1 cellular context compared by ENCODE assay signal in the genomic region with DNA sequence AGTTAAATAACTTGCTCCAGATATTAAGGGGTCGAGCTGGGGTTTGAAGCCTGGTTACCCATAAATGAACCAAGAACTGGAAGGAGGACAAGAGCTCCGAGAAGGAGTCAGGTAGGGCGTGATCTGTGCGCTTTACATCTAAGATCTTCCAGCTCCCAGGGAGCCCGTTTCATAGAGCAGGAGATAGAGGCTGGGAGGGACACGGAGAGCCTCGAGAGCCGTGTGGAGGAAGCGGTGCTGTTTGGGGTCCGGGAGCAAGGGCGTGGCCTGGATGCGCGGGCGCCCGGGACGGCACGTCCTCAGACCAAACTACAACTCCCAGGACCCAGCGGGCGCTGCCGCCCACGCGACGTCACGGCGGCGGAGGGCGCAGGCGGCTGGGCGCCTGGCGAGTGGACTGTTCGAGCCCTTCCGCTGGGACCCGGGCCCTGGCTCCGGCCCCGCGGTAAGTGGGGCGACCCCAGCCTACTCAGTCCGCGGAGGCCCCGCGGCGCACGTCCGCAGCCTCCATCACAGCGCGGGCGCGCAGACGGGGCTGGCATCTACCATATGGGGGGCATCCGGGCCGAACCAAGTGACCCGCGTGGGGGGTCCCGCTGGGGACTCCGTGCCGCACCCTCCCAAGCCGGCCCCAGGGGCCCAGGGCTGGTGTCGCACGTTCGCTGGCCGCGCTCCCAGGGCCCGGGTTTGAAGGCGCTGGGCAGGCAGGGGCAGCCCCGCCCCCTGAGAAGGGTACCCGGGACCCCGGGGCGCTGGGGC.
TF ChIP-seq lines count a peak whose summit lies in the region.

A gene (plus strand): TSS at position 352 of the 759 bp plus-strand sequence. CDS start 838 bp downstream, outside the sequence.

TF ChIP-seq in K562, 482 proteins besides CTCF, POLR2A, EP300 and RAD21 (continued from another document and continues in another):
- TF ChIP-seq, protein P1, sequence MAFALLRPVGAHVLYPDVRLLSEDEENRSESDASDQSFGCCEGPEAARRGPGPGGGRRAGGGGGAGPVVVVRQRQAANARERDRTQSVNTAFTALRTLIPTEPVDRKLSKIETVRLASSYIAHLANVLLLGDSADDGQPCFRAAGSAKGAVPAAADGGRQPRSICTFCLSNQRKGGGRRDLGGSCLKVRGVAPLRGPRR (CRISPR knock-in tag; IDR thresholded peaks at IDR 0.05) = no peak
- no peak for TF ChIP-seq PRMT5 (CRISPR knock-in tag; IDR thresholded peaks at IDR 0.05)
- TF ChIP-seq, protein P2, sequence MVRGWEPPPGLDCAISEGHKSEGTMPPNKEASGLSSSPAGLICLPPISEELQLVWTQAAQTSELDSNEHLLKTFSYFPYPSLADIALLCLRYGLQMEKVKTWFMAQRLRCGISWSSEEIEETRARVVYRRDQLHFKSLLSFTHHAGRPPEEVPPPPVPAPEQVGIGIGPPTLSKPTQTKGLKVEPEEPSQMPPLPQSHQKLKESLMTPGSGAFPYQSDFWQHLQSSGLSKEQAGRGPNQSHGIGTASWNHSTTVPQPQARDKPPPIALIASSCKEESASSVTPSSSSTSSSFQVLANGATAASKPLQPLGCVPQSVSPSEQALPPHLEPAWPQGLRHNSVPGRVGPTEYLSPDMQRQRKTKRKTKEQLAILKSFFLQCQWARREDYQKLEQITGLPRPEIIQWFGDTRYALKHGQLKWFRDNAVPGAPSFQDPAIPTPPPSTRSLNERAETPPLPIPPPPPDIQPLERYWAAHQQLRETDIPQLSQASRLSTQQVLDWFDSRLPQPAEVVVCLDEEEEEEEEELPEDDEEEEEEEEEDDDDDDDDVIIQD (CRISPR knock-in tag; IDR thresholded peaks at IDR 0.05) = no peak
- no peak for TF ChIP-seq ZFP30 (CRISPR knock-in tag; IDR thresholded peaks at IDR 0.05; ENCODE audit: borderline replicate concordance)
- TF ChIP-seq ASH1L (IDR thresholded peaks at IDR 0.05; ENCODE audit: borderline replicate concordance, low read depth, partially characterized antibody) = no peak
- peak; percentile 73 for TF ChIP-seq CCNT2 (IDR thresholded peaks at IDR 0.05; ENCODE audit: borderline replicate concordance, extremely low read depth, insufficient read length, low read depth, low read length)
- TF ChIP-seq ZNF3 (CRISPR knock-in tag; IDR thresholded peaks at IDR 0.05) = no peak
- no peak for TF ChIP-seq ZNF175 (CRISPR knock-in tag; IDR thresholded peaks at IDR 0.05; ENCODE audit: low read depth)
- no peak; the same call in 1 of the 2 replicates for TF ChIP-seq GATAD2B (IDR thresholded peaks at IDR 0.05; ENCODE audit: borderline replicate concordance)
- no peak for TF ChIP-seq KDM4B (IDR thresholded peaks at IDR 0.05; ENCODE audit: borderline replicate concordance in 2 of 2, low read depth in 1 of 2)
- no peak for TF ChIP-seq HLTF (IDR thresholded peaks at IDR 0.05)
- TF ChIP-seq, protein P3, sequence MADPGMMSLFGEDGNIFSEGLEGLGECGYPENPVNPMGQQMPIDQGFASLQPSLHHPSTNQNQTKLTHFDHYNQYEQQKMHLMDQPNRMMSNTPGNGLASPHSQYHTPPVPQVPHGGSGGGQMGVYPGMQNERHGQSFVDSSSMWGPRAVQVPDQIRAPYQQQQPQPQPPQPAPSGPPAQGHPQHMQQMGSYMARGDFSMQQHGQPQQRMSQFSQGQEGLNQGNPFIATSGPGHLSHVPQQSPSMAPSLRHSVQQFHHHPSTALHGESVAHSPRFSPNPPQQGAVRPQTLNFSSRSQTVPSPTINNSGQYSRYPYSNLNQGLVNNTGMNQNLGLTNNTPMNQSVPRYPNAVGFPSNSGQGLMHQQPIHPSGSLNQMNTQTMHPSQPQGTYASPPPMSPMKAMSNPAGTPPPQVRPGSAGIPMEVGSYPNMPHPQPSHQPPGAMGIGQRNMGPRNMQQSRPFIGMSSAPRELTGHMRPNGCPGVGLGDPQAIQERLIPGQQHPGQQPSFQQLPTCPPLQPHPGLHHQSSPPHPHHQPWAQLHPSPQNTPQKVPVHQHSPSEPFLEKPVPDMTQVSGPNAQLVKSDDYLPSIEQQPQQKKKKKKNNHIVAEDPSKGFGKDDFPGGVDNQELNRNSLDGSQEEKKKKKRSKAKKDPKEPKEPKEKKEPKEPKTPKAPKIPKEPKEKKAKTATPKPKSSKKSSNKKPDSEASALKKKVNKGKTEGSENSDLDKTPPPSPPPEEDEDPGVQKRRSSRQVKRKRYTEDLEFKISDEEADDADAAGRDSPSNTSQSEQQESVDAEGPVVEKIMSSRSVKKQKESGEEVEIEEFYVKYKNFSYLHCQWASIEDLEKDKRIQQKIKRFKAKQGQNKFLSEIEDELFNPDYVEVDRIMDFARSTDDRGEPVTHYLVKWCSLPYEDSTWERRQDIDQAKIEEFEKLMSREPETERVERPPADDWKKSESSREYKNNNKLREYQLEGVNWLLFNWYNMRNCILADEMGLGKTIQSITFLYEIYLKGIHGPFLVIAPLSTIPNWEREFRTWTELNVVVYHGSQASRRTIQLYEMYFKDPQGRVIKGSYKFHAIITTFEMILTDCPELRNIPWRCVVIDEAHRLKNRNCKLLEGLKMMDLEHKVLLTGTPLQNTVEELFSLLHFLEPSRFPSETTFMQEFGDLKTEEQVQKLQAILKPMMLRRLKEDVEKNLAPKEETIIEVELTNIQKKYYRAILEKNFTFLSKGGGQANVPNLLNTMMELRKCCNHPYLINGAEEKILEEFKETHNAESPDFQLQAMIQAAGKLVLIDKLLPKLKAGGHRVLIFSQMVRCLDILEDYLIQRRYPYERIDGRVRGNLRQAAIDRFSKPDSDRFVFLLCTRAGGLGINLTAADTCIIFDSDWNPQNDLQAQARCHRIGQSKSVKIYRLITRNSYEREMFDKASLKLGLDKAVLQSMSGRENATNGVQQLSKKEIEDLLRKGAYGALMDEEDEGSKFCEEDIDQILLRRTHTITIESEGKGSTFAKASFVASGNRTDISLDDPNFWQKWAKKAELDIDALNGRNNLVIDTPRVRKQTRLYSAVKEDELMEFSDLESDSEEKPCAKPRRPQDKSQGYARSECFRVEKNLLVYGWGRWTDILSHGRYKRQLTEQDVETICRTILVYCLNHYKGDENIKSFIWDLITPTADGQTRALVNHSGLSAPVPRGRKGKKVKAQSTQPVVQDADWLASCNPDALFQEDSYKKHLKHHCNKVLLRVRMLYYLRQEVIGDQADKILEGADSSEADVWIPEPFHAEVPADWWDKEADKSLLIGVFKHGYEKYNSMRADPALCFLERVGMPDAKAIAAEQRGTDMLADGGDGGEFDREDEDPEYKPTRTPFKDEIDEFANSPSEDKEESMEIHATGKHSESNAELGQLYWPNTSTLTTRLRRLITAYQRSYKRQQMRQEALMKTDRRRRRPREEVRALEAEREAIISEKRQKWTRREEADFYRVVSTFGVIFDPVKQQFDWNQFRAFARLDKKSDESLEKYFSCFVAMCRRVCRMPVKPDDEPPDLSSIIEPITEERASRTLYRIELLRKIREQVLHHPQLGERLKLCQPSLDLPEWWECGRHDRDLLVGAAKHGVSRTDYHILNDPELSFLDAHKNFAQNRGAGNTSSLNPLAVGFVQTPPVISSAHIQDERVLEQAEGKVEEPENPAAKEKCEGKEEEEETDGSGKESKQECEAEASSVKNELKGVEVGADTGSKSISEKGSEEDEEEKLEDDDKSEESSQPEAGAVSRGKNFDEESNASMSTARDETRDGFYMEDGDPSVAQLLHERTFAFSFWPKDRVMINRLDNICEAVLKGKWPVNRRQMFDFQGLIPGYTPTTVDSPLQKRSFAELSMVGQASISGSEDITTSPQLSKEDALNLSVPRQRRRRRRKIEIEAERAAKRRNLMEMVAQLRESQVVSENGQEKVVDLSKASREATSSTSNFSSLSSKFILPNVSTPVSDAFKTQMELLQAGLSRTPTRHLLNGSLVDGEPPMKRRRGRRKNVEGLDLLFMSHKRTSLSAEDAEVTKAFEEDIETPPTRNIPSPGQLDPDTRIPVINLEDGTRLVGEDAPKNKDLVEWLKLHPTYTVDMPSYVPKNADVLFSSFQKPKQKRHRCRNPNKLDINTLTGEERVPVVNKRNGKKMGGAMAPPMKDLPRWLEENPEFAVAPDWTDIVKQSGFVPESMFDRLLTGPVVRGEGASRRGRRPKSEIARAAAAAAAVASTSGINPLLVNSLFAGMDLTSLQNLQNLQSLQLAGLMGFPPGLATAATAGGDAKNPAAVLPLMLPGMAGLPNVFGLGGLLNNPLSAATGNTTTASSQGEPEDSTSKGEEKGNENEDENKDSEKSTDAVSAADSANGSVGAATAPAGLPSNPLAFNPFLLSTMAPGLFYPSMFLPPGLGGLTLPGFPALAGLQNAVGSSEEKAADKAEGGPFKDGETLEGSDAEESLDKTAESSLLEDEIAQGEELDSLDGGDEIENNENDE (IDR thresholded peaks at IDR 0.05; ENCODE audit: low read depth, low read length) = no peak
- TF ChIP-seq MAFG (tag; conservative IDR thresholded peaks at IDR 0.05) = no peak
- no peak for TF ChIP-seq PCBP1 (IDR thresholded peaks at IDR 0.05; ENCODE audit: low read depth, low read length, poor library complexity, severe bottlenecking)
- TF ChIP-seq TFAM (CRISPR knock-in tag; conservative IDR thresholded peaks at IDR 0.05) = no peak
- TF ChIP-seq KDM5B (IDR thresholded peaks at IDR 0.05; ENCODE audit: insufficient replicate concordance, low read depth, low read length) = peak; percentile 50
- TF ChIP-seq BRD4 (IDR thresholded peaks at IDR 0.05) = no peak
- no peak for TF ChIP-seq SNIP1 (IDR thresholded peaks at IDR 0.05; ENCODE audit: low read depth)
- TF ChIP-seq, protein P4, sequence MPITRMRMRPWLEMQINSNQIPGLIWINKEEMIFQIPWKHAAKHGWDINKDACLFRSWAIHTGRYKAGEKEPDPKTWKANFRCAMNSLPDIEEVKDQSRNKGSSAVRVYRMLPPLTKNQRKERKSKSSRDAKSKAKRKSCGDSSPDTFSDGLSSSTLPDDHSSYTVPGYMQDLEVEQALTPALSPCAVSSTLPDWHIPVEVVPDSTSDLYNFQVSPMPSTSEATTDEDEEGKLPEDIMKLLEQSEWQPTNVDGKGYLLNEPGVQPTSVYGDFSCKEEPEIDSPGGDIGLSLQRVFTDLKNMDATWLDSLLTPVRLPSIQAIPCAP (CRISPR knock-in tag; IDR thresholded peaks at IDR 0.05; ENCODE audit: borderline replicate concordance) = no peak
- no peak for TF ChIP-seq SOX6 (IDR thresholded peaks at IDR 0.05)
- no peak for TF ChIP-seq ZNF232 (CRISPR knock-in tag; IDR thresholded peaks at IDR 0.05)
- TF ChIP-seq, protein P5, sequence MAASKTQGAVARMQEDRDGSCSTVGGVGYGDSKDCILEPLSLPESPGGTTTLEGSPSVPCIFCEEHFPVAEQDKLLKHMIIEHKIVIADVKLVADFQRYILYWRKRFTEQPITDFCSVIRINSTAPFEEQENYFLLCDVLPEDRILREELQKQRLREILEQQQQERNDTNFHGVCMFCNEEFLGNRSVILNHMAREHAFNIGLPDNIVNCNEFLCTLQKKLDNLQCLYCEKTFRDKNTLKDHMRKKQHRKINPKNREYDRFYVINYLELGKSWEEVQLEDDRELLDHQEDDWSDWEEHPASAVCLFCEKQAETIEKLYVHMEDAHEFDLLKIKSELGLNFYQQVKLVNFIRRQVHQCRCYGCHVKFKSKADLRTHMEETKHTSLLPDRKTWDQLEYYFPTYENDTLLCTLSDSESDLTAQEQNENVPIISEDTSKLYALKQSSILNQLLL (CRISPR knock-in tag; IDR thresholded peaks at IDR 0.05; ENCODE audit: borderline replicate concordance) = no peak
- peak; percentile 78; the same call in 1 of the 2 replicates for TF ChIP-seq PHF8 (IDR thresholded peaks at IDR 0.05; ENCODE audit: borderline replicate concordance, low read length)
- TF ChIP-seq SRSF3 (IDR thresholded peaks at IDR 0.05; ENCODE audit: insufficient read depth, low read length) = no peak
- TF ChIP-seq TCF3 (CRISPR knock-in tag; IDR thresholded peaks at IDR 0.05) = no peak
- TF ChIP-seq ZNF347 (CRISPR knock-in tag; IDR thresholded peaks at IDR 0.05; ENCODE audit: low read depth) = no peak
- TF ChIP-seq, protein P6, sequence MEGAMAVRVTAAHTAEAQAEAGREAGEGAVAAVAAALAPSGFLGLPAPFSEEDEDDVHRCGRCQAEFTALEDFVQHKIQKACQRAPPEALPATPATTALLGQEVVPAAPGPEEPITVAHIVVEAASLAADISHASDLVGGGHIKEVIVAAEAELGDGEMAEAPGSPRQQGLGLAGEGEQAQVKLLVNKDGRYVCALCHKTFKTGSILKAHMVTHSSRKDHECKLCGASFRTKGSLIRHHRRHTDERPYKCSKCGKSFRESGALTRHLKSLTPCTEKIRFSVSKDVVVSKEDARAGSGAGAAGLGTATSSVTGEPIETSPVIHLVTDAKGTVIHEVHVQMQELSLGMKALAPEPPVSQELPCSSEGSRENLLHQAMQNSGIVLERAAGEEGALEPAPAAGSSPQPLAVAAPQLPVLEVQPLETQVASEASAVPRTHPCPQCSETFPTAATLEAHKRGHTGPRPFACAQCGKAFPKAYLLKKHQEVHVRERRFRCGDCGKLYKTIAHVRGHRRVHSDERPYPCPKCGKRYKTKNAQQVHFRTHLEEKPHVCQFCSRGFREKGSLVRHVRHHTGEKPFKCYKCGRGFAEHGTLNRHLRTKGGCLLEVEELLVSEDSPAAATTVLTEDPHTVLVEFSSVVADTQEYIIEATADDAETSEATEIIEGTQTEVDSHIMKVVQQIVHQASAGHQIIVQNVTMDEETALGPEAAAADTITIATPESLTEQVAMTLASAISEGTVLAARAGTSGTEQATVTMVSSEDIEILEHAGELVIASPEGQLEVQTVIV (CRISPR knock-in tag; IDR thresholded peaks at IDR 0.05; ENCODE audit: borderline replicate concordance) = no peak
- TF ChIP-seq L3MBTL2 (IDR thresholded peaks at IDR 0.05) = peak; percentile 78
- TF ChIP-seq ZNF174 (CRISPR knock-in tag; IDR thresholded peaks at IDR 0.05) = no peak
- TF ChIP-seq ZFX (CRISPR knock-in tag; IDR thresholded peaks at IDR 0.05) = peak; percentile 82
- no peak for TF ChIP-seq FOXM1 (IDR thresholded peaks at IDR 0.05; ENCODE audit: low read depth)
- TF ChIP-seq FOXM1 (CRISPR knock-in tag; IDR thresholded peaks at IDR 0.05; ENCODE audit: low read depth) = no peak
- no peak for TF ChIP-seq HDGF (IDR thresholded peaks at IDR 0.05)
- no peak for TF ChIP-seq PYGO2 (tag; IDR thresholded peaks at IDR 0.05)
- TF ChIP-seq ZNF354B (CRISPR knock-in tag; IDR thresholded peaks at IDR 0.05) = no peak
- no peak for TF ChIP-seq FOS (IDR thresholded peaks at IDR 0.05; ENCODE audit: extremely low read depth, insufficient read length)
- TF ChIP-seq SMAD3 (CRISPR knock-in tag; conservative IDR thresholded peaks at IDR 0.05) = no peak
- TF ChIP-seq WHSC1 (IDR thresholded peaks at IDR 0.05; ENCODE audit: low read length) = no peak
- TF ChIP-seq, protein P7, sequence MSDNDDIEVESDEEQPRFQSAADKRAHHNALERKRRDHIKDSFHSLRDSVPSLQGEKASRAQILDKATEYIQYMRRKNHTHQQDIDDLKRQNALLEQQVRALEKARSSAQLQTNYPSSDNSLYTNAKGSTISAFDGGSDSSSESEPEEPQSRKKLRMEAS (CRISPR knock-in tag; IDR thresholded peaks at IDR 0.05) = peak; percentile 54; the same call in 1 of the 2 replicates
- TF ChIP-seq SRSF7 (optimal IDR thresholded peaks at IDR 0.05; ENCODE audit: low read depth, low read length) = no peak
- no peak for TF ChIP-seq NR4A1 (CRISPR knock-in tag; IDR thresholded peaks at IDR 0.05)
- no peak for TF ChIP-seq NR4A1 (tag; IDR thresholded peaks at IDR 0.05)
